Comparison of ENCODE assay signal across 9 cellular contexts in the genomic region with DNA sequence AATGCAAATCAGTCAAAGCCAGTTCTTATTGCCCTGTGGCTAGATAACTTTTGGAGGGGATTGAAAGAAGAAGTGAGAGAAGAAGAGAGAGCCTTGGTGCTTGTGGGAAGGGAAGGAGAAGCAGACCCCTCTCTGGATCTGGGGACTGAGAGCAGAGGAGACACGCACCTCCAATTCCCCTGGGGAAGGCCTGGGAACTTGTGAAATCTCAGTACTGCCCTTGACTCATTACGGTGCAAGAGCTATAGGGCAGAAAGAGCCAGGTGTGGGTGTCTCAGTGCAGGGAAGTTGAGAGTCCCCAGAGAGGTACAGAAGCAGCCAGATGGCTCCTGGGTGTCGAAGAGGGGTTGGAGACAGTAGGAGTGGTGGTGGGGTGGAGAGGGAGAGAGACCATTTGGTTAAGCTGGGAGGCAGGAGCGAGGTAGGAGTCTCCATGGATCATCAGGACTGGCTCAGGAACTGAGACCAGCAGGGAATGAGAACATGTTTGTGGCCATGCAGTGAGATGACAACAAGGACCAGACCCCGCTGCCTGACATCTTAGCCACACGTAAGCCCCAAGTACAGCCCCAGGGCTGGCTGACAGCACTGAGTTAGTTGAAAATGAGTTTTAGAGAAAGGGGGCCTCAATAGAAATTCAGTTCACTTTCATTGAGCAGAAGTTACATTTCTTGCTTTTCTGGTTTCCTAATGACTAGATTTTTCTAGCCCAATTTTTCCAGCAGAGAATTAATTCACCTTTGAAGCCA.
DNase-seq lines count a peak whose midpoint lies in the region; ATAC-seq lines count a peak whose summit lies in the region.
"Had no signal": no experiment of that assay in that cellular context is flagged by ENCODE, and none has a peak within 500 bp of the region (broad histone marks: within the 10 kb centered on the region; RNA-seq: fewer than 3 reads in every experiment).

No MANE protein-coding gene starts in this region.

- no peaks in the 10 kb centered on the region for H3K4me1 ChIP-seq in right cardiac atrium (ENCODE audit: control insufficient read depth, insufficient read depth, low read length)

- H3K27ac ChIP-seq in right cardiac atrium (ENCODE audit: low read length): no peak overlapping the region

- intact Hi-C loops in right cardiac atrium (cut with DNase I): no loop called here

- H3K9me3 ChIP-seq in right cardiac atrium (ENCODE audit: control insufficient read depth, low read length): no peaks in the 10 kb centered on the region

- ATAC-seq in GM18907 (IDR thresholded peaks at IDR 0.05; ENCODE audit: unreplicated experiment): peak; percentile 93
- ATAC-seq in GM21529 (IDR thresholded peaks at IDR 0.05; ENCODE audit: unreplicated experiment): peak; percentile 88
- ATAC-seq in HG03280 (IDR thresholded peaks at IDR 0.05; ENCODE audit: unreplicated experiment): peak; percentile 90
- ATAC-seq in right cardiac atrium: no peak
- ATAC-seq: naive thymus-derived CD4-positive, alpha-beta T cell had no signal

- DNase-seq in germinal center (ENCODE audit: low spot score) (peak; percentile 69), NCI-H2227 treated with DMSO at 0.1 percent for 48 hours (lab: John Stamatoyannopoulos, UW) (no peak), right cardiac atrium (no peak), NCI-H774 (lab: John Stamatoyannopoulos, UW) (no peak)
- DNase-seq: naive thymus-derived CD4-positive, alpha-beta T cell; stimulated activated CD4-positive, alpha-beta T cell treated with anti-CD3 and anti-CD28 coated beads, Interleukin-2, amount 100 ng/mL, for 48 hours had no signal

- 74% methylated on average over 6 of the region's 6 CpGs for WGBS in right cardiac atrium

- H3K4me3 ChIP-seq in right cardiac atrium (ENCODE audit: low read length): no peak overlapping the region

- H3K27me3 ChIP-seq in right cardiac atrium (ENCODE audit: control insufficient read depth, insufficient read depth): no peaks in the 10 kb centered on the region

Comparison
In these comparisons a context has a peak if more than half of its experiments do, and no peak if none do; other contexts are left out.
1. ATAC-seq: peak in GM18907 (single experiment), GM21529 (single experiment) and HG03280 (single experiment); none in right cardiac atrium (0 of 2).